In the genomic region with DNA sequence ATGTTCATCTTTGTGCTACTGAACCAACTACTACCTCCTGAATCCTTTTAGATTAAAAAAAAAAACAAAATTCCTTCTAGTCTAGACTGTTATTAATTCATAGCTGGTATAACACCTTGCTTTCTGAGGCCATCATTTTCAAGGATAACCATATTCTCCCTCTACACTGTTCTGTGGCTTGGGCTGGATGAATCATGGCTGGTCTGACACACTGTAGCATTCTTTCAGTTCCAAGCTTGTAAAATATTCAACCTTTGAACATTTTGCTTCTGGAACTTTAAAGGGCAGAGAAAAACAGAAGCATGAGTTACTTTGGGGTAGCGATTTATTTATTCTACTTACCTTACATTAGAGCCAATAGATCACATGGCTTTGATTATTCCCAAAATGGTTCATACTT, we compare ENCODE assay signal across 14 cellular contexts. TPM values are rescaled to one million over a fixed set of nuclear protein-coding genes. Genes with fewer than 3 reads are reported as not detected.
A peak's percentile ranks its signal among the peaks of the same experiment; 100 is the strongest.
DNase-seq lines count a peak whose midpoint lies in the region; ATAC-seq and TF ChIP-seq lines count a peak whose summit lies in the region.
"Had no signal": no experiment of that assay in that cellular context is flagged by ENCODE, and none has a peak within 500 bp of the region (broad histone marks: within the 10 kb centered on the region; RNA-seq: fewer than 3 reads in every experiment).

No MANE protein-coding gene starts in this region.

- H3K4me1 ChIP-seq in CD8-positive, alpha-beta T cell (ENCODE audit: insufficient read depth, low read length), result peaks cover 9% of the 10 kb centered on the region
- H3K4me1 ChIP-seq in mammary epithelial cell (ENCODE audit: insufficient read depth, low read length), result peaks cover 61% of the 10 kb centered on the region

- dilution Hi-C loops in mammary epithelial cell (cut with HindIII; ENCODE audit: low sequenced_read_pairs), result loop anchor here (5.0 kb wide), 1 partner anchor 69 kb away; no protein-coding TSS in a partner anchor

- H3K27ac ChIP-seq in CD8-positive, alpha-beta T cell (ENCODE audit: low read depth, low read length), result no peak overlapping the region
- no peak overlapping the region for H3K27ac ChIP-seq in mammary epithelial cell (ENCODE audit: insufficient read depth, low read depth, low read length)

- in situ Hi-C loops in mammary epithelial cell (cut with MboI; ENCODE audit: low sequenced_read_pairs in 2 of 2), result no loop called here

- H3K9me3 ChIP-seq in CD8-positive, alpha-beta T cell (ENCODE audit: low read length), result no peaks in the 10 kb centered on the region
- no peaks in the 10 kb centered on the region for H3K9me3 ChIP-seq in mammary epithelial cell (replicated peaks; ENCODE audit: insufficient read depth, low read length)

- no peaks in the 10 kb centered on the region for H4K20me1 ChIP-seq in mammary epithelial cell (ENCODE audit: insufficient read depth, low read length)

- intact Hi-C loops in CD8-positive, alpha-beta T cell (cut with DNase I, micrococcal nuclease), result no loop called here
- intact Hi-C loops in mammary epithelial cell (cut with micrococcal nuclease), result no loop called here

- peaks cover 28% of the 10 kb centered on the region for H3K36me3 Mint-ChIP-seq in CD8-positive, alpha-beta T cell
- H3K36me3 Mint-ChIP-seq in mesothelial cell of epicardium, result peaks cover 5% of the 10 kb centered on the region
- H3K36me3 Mint-ChIP-seq in osteocyte (ENCODE audit: unreplicated experiment), result peaks cover 3% of the 10 kb centered on the region
- H3K36me3 Mint-ChIP-seq: natural killer cell had no signal

- H3K27me3 ChIP-seq in CD8-positive, alpha-beta T cell (ENCODE audit: insufficient read depth, low read length), result no peaks in the 10 kb centered on the region
- no peaks in the 10 kb centered on the region for H3K27me3 ChIP-seq in mammary epithelial cell (ENCODE audit: insufficient read depth, low read length)

- peaks cover 37% of the 10 kb centered on the region for H3K4me1 Mint-ChIP-seq in CD8-positive, alpha-beta T cell (ENCODE audit: low read depth)
- peaks cover 11% of the 10 kb centered on the region for H3K4me1 Mint-ChIP-seq in mesothelial cell of epicardium
- H3K4me1 Mint-ChIP-seq in osteocyte (ENCODE audit: unreplicated experiment), result peaks cover 3% of the 10 kb centered on the region
- H3K4me1 Mint-ChIP-seq: endodermal cell had no signal

- H3K9ac ChIP-seq in mammary epithelial cell (ENCODE audit: insufficient read depth, low read length), result no peak overlapping the region

- TF ChIP-seq CTCF in CD8-positive, alpha-beta T cell (IDR thresholded peaks at IDR 0.05), result no peak
- no peak for TF ChIP-seq CTCF in mammary epithelial cell (conservative IDR thresholded peaks at IDR 0.05 in 1 of 2, IDR thresholded peaks at IDR 0.05 in 1 of 2; ENCODE audit: extremely low read depth in 1 of 2, insufficient read depth in 1 of 2, low read depth in 1 of 2, low read length in 2 of 2)
- no peak for TF ChIP-seq CTCF in mesothelial cell of epicardium (IDR thresholded peaks at IDR 0.05; ENCODE audit: unreplicated experiment)
- no peak for TF ChIP-seq CTCF in osteocyte (IDR thresholded peaks at IDR 0.05)

- no peaks in the 10 kb centered on the region for H3K9me3 Mint-ChIP-seq in CD8-positive, alpha-beta T cell
- H3K9me3 Mint-ChIP-seq in mesothelial cell of epicardium (peaks cover 4% of the 10 kb centered on the region), osteocyte (ENCODE audit: unreplicated experiment) (no peaks in the 10 kb centered on the region)
- H3K9me3 Mint-ChIP-seq: activated naive CD4-positive, alpha-beta T cell treated with anti-CD3 and anti-CD28 coated beads, Interleukin-2, amount 50 U/mL, for 24 hours; natural killer cell had no signal

- H3K4me2 ChIP-seq in mammary epithelial cell (ENCODE audit: insufficient read depth, low read depth, low read length), result peak overlapping the region; percentile 20

- DNase-seq in CD8-positive, alpha-beta T cell, result no peak
- DNase-seq in HT-29 (ENCODE audit: low spot score) (peak; percentile 66), mammary epithelial cell (peak; percentile 66), mesothelial cell of epicardium (ENCODE audit: low spot score in 2 of 2, unreplicated experiment in 2 of 2) (no peak), osteocyte (ENCODE audit: extremely low spot score, unreplicated experiment) (no peak), Ammon's horn (ENCODE audit: low spot score) (no peak), DMS53 (lab: John Stamatoyannopoulos, UW) (no peak), nucleus accumbens (lab: John Stamatoyannopoulos, UW) (no peak)
- DNase-seq: DMS 273 treated with DMSO at 0.1 percent for 48 hours; endodermal cell; natural killer cell; stimulated activated naive CD4-positive, alpha-beta T cell treated with Interleukin-2 at 50 U/mL for 16 hours had no signal

- ATAC-seq in CD8-positive, alpha-beta T cell, result no peak
- ATAC-seq: K562, natural killer cell had no signal

- no peaks in the 10 kb centered on the region for H3K27me3 Mint-ChIP-seq in CD8-positive, alpha-beta T cell (ENCODE audit: low read depth)
- no peaks in the 10 kb centered on the region for H3K27me3 Mint-ChIP-seq in mesothelial cell of epicardium (ENCODE audit: low read depth)
- H3K27me3 Mint-ChIP-seq in osteocyte (ENCODE audit: unreplicated experiment), result no peaks in the 10 kb centered on the region
- H3K27me3 Mint-ChIP-seq: activated naive CD4-positive, alpha-beta T cell treated with anti-CD3 and anti-CD28 coated beads, Interleukin-2, amount 50 U/mL, for 24 hours had no signal

- POLR2A ChIA-PET in CD8-positive, alpha-beta T cell (lab: Charles Lee), result no interaction called here

- no peaks in the 10 kb centered on the region for H3K36me3 ChIP-seq in CD8-positive, alpha-beta T cell (ENCODE audit: insufficient read depth, low read length)
- no peaks in the 10 kb centered on the region for H3K36me3 ChIP-seq in mammary epithelial cell (ENCODE audit: insufficient read depth, low read length)

- peak overlapping the region; percentile 23 for H3K27ac Mint-ChIP-seq in CD8-positive, alpha-beta T cell
- H3K27ac Mint-ChIP-seq in mesothelial cell of epicardium, result peak overlapping the region; percentile 30
- H3K27ac Mint-ChIP-seq in osteocyte (ENCODE audit: unreplicated experiment), result no peak overlapping the region
- H3K27ac Mint-ChIP-seq: endodermal cell, natural killer cell had no signal

- no peak overlapping the region for H3K4me3 Mint-ChIP-seq in CD8-positive, alpha-beta T cell
- H3K4me3 Mint-ChIP-seq in mesothelial cell of epicardium (no peak overlapping the region), osteocyte (ENCODE audit: unreplicated experiment) (no peak overlapping the region)
- H3K4me3 Mint-ChIP-seq: activated naive CD4-positive, alpha-beta T cell treated with anti-CD3 and anti-CD28 coated beads, Interleukin-2, amount 50 U/mL, for 24 hours; endodermal cell; natural killer cell had no signal

- CTCF ChIA-PET in CD8-positive, alpha-beta T cell (lab: Charles Lee), result interaction anchor here (1.4 kb wide), 1 partner anchor 107 kb away, joined by 3 read pairs; no protein-coding TSS in a partner anchor
- CTCF ChIA-PET in mammary epithelial cell (lab: Charles Lee; ENCODE audit: low non-redundant PET), result no interaction called here

- H3K4me3 ChIP-seq in CD8-positive, alpha-beta T cell (ENCODE audit: low read depth, low read length), result no peak overlapping the region
- no peak overlapping the region for H3K4me3 ChIP-seq in mammary epithelial cell (replicated peaks in 1 of 3; ENCODE audit: insufficient read depth in 1 of 3, low read depth in 2 of 3, low read length in 3 of 3)
- H3K4me3 ChIP-seq: K562 had no signal

- H3K79me2 ChIP-seq in mammary epithelial cell (ENCODE audit: insufficient read depth, low read length), result peaks cover 35% of the 10 kb centered on the region

- no TSS peak for BruUV-seq in mammary epithelial cell (replicated peaks; lab: Mats Ljungman, UMichigan)

- no peak overlapping the region for H2AFZ ChIP-seq in mammary epithelial cell (ENCODE audit: low read depth, low read length)

- WGBS in mammary epithelial cell (ENCODE audit: low coverage, missing lambda C conversion rate), result 80% methylated on average over 1 of the region's 1 CpG

RNA-seq across cellular contexts. Expression of a gene that starts 7.6 kb away (rescaled TPM):
- 1 to 10 TPM; 8.7 to 9.3 TPM for total RNA-seq in CD8-positive, alpha-beta T cell
- 3.5 and 4.1 TPM in 2 replicates for total RNA-seq in HT-29 (2014; rRNA removed; shearing (Covaris generic))
- total RNA-seq in mammary epithelial cell, result 1 to 10 TPM; 9.2 to 9.6 TPM
- polyA plus RNA-seq in mammary epithelial cell, result 5.5 TPM
- 20.0 TPM for polyA minus RNA-seq in mammary epithelial cell
- 10.4 to 11.3 TPM (median 11.1 TPM) in 3 replicates for total RNA-seq in mesothelial cell of epicardium
- 9.3 and 9.9 TPM in 2 replicates for total RNA-seq in osteocyte

RNA-seq across cellular contexts. Expression of a gene that starts 8.8 kb away (rescaled TPM):
- total RNA-seq in CD8-positive, alpha-beta T cell, result 1 to 10 TPM; 3.7 to 4.4 TPM
- total RNA-seq in HT-29 (2014; rRNA removed; shearing (Covaris generic)), result 9.9 and 13.8 TPM in 2 replicates
- total RNA-seq in mammary epithelial cell, result 10 to 100 TPM; 21.9 to 68.3 TPM
- polyA plus RNA-seq in mammary epithelial cell, result 13.9 TPM
- 42.8 TPM for polyA minus RNA-seq in mammary epithelial cell
- total RNA-seq in mesothelial cell of epicardium, result 17.8 to 19.2 TPM (median 18.1 TPM) in 3 replicates
- 16.3 and 17.1 TPM in 2 replicates for total RNA-seq in osteocyte

Comparison
In these comparisons a context has a peak if more than half of its experiments do, and no peak if none do; other contexts are left out.
1. DNase-seq: peak in HT-29 (single experiment) and mammary epithelial cell (single experiment); none in CD8-positive, alpha-beta T cell (0 of 7), mesothelial cell of epicardium (0 of 2), osteocyte (single experiment), Ammon's horn (single experiment), DMS53 (single experiment) and nucleus accumbens (0 of 56).